Comparison of ENCODE assay signal across 8 cellular contexts in the genomic region with DNA sequence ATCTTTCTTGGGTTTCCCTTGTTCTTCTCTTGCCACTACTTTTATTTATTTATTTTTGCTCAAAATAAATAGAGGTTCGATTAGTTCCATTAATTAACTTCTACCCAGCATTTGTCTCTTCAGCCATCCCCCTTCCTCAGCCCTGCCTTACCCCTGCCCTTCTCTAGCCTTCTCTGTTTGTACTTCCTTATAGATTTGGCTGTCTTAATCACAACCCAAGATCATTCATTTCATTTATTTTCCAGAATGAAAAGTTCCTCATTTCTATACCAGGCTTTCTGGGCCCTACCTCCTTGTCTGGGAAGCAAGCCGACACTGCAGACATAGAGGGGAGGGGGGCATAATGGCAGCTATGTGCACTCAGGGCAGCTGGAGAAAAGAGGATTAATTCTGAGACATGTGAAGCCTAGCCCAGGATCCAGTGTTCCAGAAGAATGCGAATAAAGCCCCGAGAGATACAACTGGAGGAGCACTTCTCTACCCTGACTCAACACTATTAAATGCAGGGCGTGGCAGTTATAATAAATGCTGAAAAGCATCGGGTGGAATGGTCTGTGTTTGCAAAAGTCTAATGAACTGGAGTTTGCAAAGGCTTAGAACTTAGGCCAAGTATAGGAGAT. TPM values are rescaled to one million over a fixed set of nuclear protein-coding genes. Genes with fewer than 3 reads are reported as not detected.
DNase-seq lines count a peak whose midpoint lies in the region; ATAC-seq and TF ChIP-seq lines count a peak whose summit lies in the region.

No MANE protein-coding gene starts in this region.

- H3K27ac Mint-ChIP-seq in activated CD4-positive, alpha-beta T cell treated with anti-CD3 and anti-CD28 coated beads, Interleukin-2, amount 10 ng/mL, durations not matched to agents 24 days and 14 days: peak overlapping the region; percentile 97
- peak overlapping the region; percentile 93 for H3K27ac Mint-ChIP-seq in activated T-helper 2 cell treated with anti-CD3 and anti-CD28 coated beads, Interferon-gamma antibody, Interleukin-2, Interleukin-4, amounts not matched to agents 10 μg/mL and 5 μg/mL and 100 μg/mL, durations not matched to agents 14 hours and 24 hours and 36 hours

- H3K4me1 Mint-ChIP-seq in activated CD4-positive, alpha-beta T cell treated with anti-CD3 and anti-CD28 coated beads, Interleukin-2, amount 10 ng/mL, durations not matched to agents 24 days and 14 days: peaks cover 82% of the 10 kb centered on the region
- peaks cover 73% of the 10 kb centered on the region for H3K4me1 Mint-ChIP-seq in activated T-helper 2 cell treated with anti-CD3 and anti-CD28 coated beads, Interferon-gamma antibody, Interleukin-2, Interleukin-4, amounts not matched to agents 10 μg/mL and 5 μg/mL and 100 μg/mL, durations not matched to agents 14 hours and 24 hours and 36 hours (ENCODE audit: low read depth)

- peak overlapping the region; percentile 84 for H3K27ac ChIP-seq in suprapubic skin
- H3K27ac ChIP-seq in caudate nucleus (ENCODE audit: low read depth, low read length): no peak overlapping the region

- intact Hi-C loops in activated CD4-positive, alpha-beta T cell treated with anti-CD3 and anti-CD28 coated beads, Interleukin-2, amount 10 ng/mL, durations not matched to agents 24 days and 14 days (cut with micrococcal nuclease): loop anchor here (2.0 to 10.0 kb wide), 4 partner anchors 62 to 790 kb away; no protein-coding TSS in a partner anchor
- intact Hi-C loops in activated T-helper 2 cell treated with anti-CD3 and anti-CD28 coated beads, Interferon-gamma antibody, Interleukin-2, Interleukin-4, amounts not matched to agents 10 μg/mL and 5 μg/mL and 100 μg/mL, durations not matched to agents 14 hours and 24 hours and 36 hours (cut with micrococcal nuclease): loop anchor here (2.0 to 10.0 kb wide), 2 partner anchors 90 to 450 kb away; no protein-coding TSS in a partner anchor

- whole genome bisulfite sequencing in suprapubic skin: 18% methylated on average over 6 of the region's 6 CpGs

- H3K27me3 Mint-ChIP-seq in activated CD4-positive, alpha-beta T cell treated with anti-CD3 and anti-CD28 coated beads, Interleukin-2, amount 10 ng/mL, durations not matched to agents 24 days and 14 days: no peaks in the 10 kb centered on the region
- H3K27me3 Mint-ChIP-seq in activated T-helper 2 cell treated with anti-CD3 and anti-CD28 coated beads, Interferon-gamma antibody, Interleukin-2, Interleukin-4, amounts not matched to agents 10 μg/mL and 5 μg/mL and 100 μg/mL, durations not matched to agents 14 hours and 24 hours and 36 hours (ENCODE audit: low read depth): no peaks in the 10 kb centered on the region

- H3K27me3 ChIP-seq in suprapubic skin: no peaks in the 10 kb centered on the region

- no peak for TF ChIP-seq CTCF in suprapubic skin (IDR thresholded peaks at IDR 0.05)

- peaks cover 7% of the 10 kb centered on the region for H3K36me3 Mint-ChIP-seq in activated CD4-positive, alpha-beta T cell treated with anti-CD3 and anti-CD28 coated beads, Interleukin-2, amount 10 ng/mL, durations not matched to agents 24 days and 14 days (ENCODE audit: low read depth)
- peaks cover 11% of the 10 kb centered on the region for H3K36me3 Mint-ChIP-seq in activated T-helper 2 cell treated with anti-CD3 and anti-CD28 coated beads, Interferon-gamma antibody, Interleukin-2, Interleukin-4, amounts not matched to agents 10 μg/mL and 5 μg/mL and 100 μg/mL, durations not matched to agents 14 hours and 24 hours and 36 hours (ENCODE audit: low read depth)

- ATAC-seq in HG03175 (IDR thresholded peaks at IDR 0.05; ENCODE audit: unreplicated experiment) (no peak), HG02973 (IDR thresholded peaks at IDR 0.05; ENCODE audit: unreplicated experiment) (no peak)

- H3K4me3 Mint-ChIP-seq in activated CD4-positive, alpha-beta T cell treated with anti-CD3 and anti-CD28 coated beads, Interleukin-2, amount 10 ng/mL, durations not matched to agents 24 days and 14 days: peak overlapping the region; percentile 79
- H3K4me3 Mint-ChIP-seq in activated T-helper 2 cell treated with anti-CD3 and anti-CD28 coated beads, Interferon-gamma antibody, Interleukin-2, Interleukin-4, amounts not matched to agents 10 μg/mL and 5 μg/mL and 100 μg/mL, durations not matched to agents 14 hours and 24 hours and 36 hours (ENCODE audit: low read depth): peak overlapping the region; percentile 72

- H3K36me3 ChIP-seq in suprapubic skin: no peaks in the 10 kb centered on the region

- H3K4me3 ChIP-seq in suprapubic skin: peak overlapping the region; percentile 9

- TF ChIP-seq POLR2A in suprapubic skin (IDR thresholded peaks at IDR 0.05): no peak

- H3K4me1 ChIP-seq in suprapubic skin: peaks cover 90% of the 10 kb centered on the region

- H3K9me3 ChIP-seq in suprapubic skin: no peaks in the 10 kb centered on the region

- peaks cover 8% of the 10 kb centered on the region for H3K9me3 Mint-ChIP-seq in activated CD4-positive, alpha-beta T cell treated with anti-CD3 and anti-CD28 coated beads, Interleukin-2, amount 10 ng/mL, durations not matched to agents 24 days and 14 days
- H3K9me3 Mint-ChIP-seq in activated T-helper 2 cell treated with anti-CD3 and anti-CD28 coated beads, Interferon-gamma antibody, Interleukin-2, Interleukin-4, amounts not matched to agents 10 μg/mL and 5 μg/mL and 100 μg/mL, durations not matched to agents 14 hours and 24 hours and 36 hours: no peaks in the 10 kb centered on the region

- no peak for TF ChIP-seq EP300 in suprapubic skin (IDR thresholded peaks at IDR 0.05)

- DNase-seq in activated CD4-positive, alpha-beta T cell treated with anti-CD3 and anti-CD28 coated beads, Interleukin-2, amount 10 ng/mL, durations not matched to agents 24 days and 14 days: peak; percentile 64
- no peak for DNase-seq in activated CD4-positive, alpha-beta T cell treated with anti-CD3 and anti-CD28 coated beads for 4 hours
- DNase-seq in activated T-helper 2 cell treated with anti-CD3 and anti-CD28 coated beads, Interferon-gamma antibody, Interleukin-2, Interleukin-4, amounts not matched to agents 10 μg/mL and 5 μg/mL and 100 μg/mL, durations not matched to agents 14 hours and 24 hours and 36 hours (ENCODE audit: low spot score): no peak
- DNase-seq in iris pigment epithelial cell (ENCODE audit: low read depth) (peak; percentile 71), suprapubic skin (ENCODE audit: low spot score in 2 of 2) (no peak), caudate nucleus (lab: John Stamatoyannopoulos, UW) (no peak)

RNA-seq across cellular contexts. Expression of gene PDCD4, which starts 6.4 kb away (rescaled TPM):
- 45.2 and 53.6 TPM in 2 replicates for total RNA-seq in activated CD4-positive, alpha-beta T cell treated with anti-CD3 and anti-CD28 coated beads, Interleukin-2, amount 10 ng/mL, durations not matched to agents 24 days and 14 days
- 60.4 and 67.7 TPM in 2 replicates for total RNA-seq in activated T-helper 2 cell treated with anti-CD3 and anti-CD28 coated beads, Interferon-gamma antibody, Interleukin-2, Interleukin-4, amounts not matched to agents 10 μg/mL and 5 μg/mL and 100 μg/mL, durations not matched to agents 14 hours and 24 hours and 36 hours
- 100 to 1,000 TPM; 243 to 594 (median 293) TPM for total RNA-seq in suprapubic skin

RNA-seq across cellular contexts. Expression of gene BBIP1, which starts 53.7 kb away (rescaled TPM):
- 26.3 and 31.1 TPM in 2 replicates for total RNA-seq in activated CD4-positive, alpha-beta T cell treated with anti-CD3 and anti-CD28 coated beads, Interleukin-2, amount 10 ng/mL, durations not matched to agents 24 days and 14 days
- total RNA-seq in activated T-helper 2 cell treated with anti-CD3 and anti-CD28 coated beads, Interferon-gamma antibody, Interleukin-2, Interleukin-4, amounts not matched to agents 10 μg/mL and 5 μg/mL and 100 μg/mL, durations not matched to agents 14 hours and 24 hours and 36 hours: 31.5 and 32.7 TPM in 2 replicates
- total RNA-seq in suprapubic skin: 10 to 100 TPM in 2 of 4 donors, 1 to 10 TPM in 2; 6.5 to 14.0 (median 10.3) TPM

RNA-seq across cellular contexts. Expression of gene SHOC2, which starts 54.1 kb away (rescaled TPM):
- 38.3 and 41.8 TPM in 2 replicates for total RNA-seq in activated CD4-positive, alpha-beta T cell treated with anti-CD3 and anti-CD28 coated beads, Interleukin-2, amount 10 ng/mL, durations not matched to agents 24 days and 14 days
- 36.4 and 44.3 TPM in 2 replicates for total RNA-seq in activated T-helper 2 cell treated with anti-CD3 and anti-CD28 coated beads, Interferon-gamma antibody, Interleukin-2, Interleukin-4, amounts not matched to agents 10 μg/mL and 5 μg/mL and 100 μg/mL, durations not matched to agents 14 hours and 24 hours and 36 hours
- total RNA-seq in suprapubic skin: 10 to 100 TPM; 33.8 to 80.8 (median 40.8) TPM

Comparison
In these comparisons a context has a peak if more than half of its experiments do, and no peak if none do; other contexts are left out.
1. DNase-seq: peak in activated CD4-positive, alpha-beta T cell treated with anti-CD3 and anti-CD28 coated beads, Interleukin-2, amount 10 ng/mL, durations not matched to agents 24 days and 14 days (single experiment) and iris pigment epithelial cell (single experiment); none in activated CD4-positive, alpha-beta T cell treated with anti-CD3 and anti-CD28 coated beads for 4 hours (0 of 2), activated T-helper 2 cell treated with anti-CD3 and anti-CD28 coated beads, Interferon-gamma antibody, Interleukin-2, Interleukin-4, amounts not matched to agents 10 μg/mL and 5 μg/mL and 100 μg/mL, durations not matched to agents 14 hours and 24 hours and 36 hours (single experiment), suprapubic skin (0 of 2) and caudate nucleus (0 of 61).